ENCODE assay signal across 19 cellular contexts in the genomic region with DNA sequence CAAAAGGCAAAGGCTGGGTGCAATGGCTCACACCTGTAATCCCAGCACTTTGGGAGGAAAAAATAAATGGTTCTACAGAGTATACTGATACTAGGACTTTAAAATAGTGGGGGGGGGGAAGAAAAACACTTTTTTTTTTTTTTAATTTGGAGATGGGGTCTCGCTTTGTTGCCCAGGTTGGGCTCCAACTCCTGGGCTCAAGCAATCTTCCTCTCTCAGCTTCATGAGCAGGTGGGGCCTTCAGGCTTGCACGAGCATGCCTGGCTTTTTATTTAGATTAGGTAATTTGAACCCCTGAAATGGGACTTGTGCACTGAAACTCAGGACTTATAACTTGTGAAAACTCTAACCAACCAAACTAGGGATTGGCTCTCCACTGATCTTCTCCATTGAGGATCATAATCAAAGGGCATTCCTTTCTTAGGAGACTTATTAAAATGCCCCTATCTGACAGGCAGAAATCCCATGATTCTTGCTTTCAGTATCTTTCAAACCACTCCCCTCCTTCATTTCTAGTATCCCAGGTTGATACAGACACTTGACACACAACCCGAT. TPM values are rescaled to one million over a fixed set of nuclear protein-coding genes. Genes with fewer than 3 reads are reported as not detected.
A peak's percentile ranks its signal among the peaks of the same experiment; 100 is the strongest.
DNase-seq lines count a peak whose midpoint lies in the region; ATAC-seq and TF ChIP-seq lines count a peak whose summit lies in the region.
"Had no signal": no experiment of that assay in that cellular context is flagged by ENCODE, and none has a peak within 500 bp of the region (broad histone marks: within the 10 kb centered on the region; RNA-seq: fewer than 3 reads in every experiment).

No MANE protein-coding gene starts in this region.

- peak overlapping the region; percentile 3 to 70 for H3K27ac Mint-ChIP-seq in activated naive CD4-positive, alpha-beta T cell treated with anti-CD3 and anti-CD28 coated beads, Interleukin-2, amount 50 U/mL, for 72 hours
- no peak overlapping the region for H3K27ac Mint-ChIP-seq in activated naive CD4-positive, alpha-beta T cell treated with anti-CD3 and anti-CD28 coated beads, Interleukin-2, amount 10 ng/mL, durations not matched to agents 7 days and 5 days
- H3K27ac Mint-ChIP-seq in IgD-negative memory B cell (peak overlapping the region in 2 of 3 donors; percentile 28 to 32), progenitor cell of endocrine pancreas (peak overlapping the region; percentile 24)
- H3K27ac Mint-ChIP-seq in activated naive CD8-positive, alpha-beta T cell treated with anti-CD3 and anti-CD28 coated beads, Interleukin-2, amount 50 U/mL, for 24 hours: peak overlapping the region; percentile 59

- H3K4me1 Mint-ChIP-seq in activated naive CD4-positive, alpha-beta T cell treated with anti-CD3 and anti-CD28 coated beads, Interleukin-2, amount 10 ng/mL, durations not matched to agents 7 days and 5 days: peaks cover 43% of the 10 kb centered on the region
- H3K4me1 Mint-ChIP-seq in IgD-negative memory B cell: peaks cover 44 to 54% (median 47%) of the 10 kb centered on the region in 3 donors
- peaks cover 61% of the 10 kb centered on the region for H3K4me1 Mint-ChIP-seq in activated naive CD8-positive, alpha-beta T cell treated with anti-CD3 and anti-CD28 coated beads, Interleukin-2, amount 50 U/mL, for 24 hours
- peaks cover 31% of the 10 kb centered on the region for H3K4me1 Mint-ChIP-seq in progenitor cell of endocrine pancreas (ENCODE audit: low read depth)

- TF ChIP-seq CTCF in progenitor cell of endocrine pancreas (IDR thresholded peaks at IDR 0.05; ENCODE audit: unreplicated experiment): no peak

- H3K27me3 Mint-ChIP-seq in activated naive CD4-positive, alpha-beta T cell treated with anti-CD3 and anti-CD28 coated beads, Interleukin-2, amount 10 ng/mL, durations not matched to agents 7 days and 5 days: no peaks in the 10 kb centered on the region
- H3K27me3 Mint-ChIP-seq in IgD-negative memory B cell (no peaks in the 10 kb centered on the region), progenitor cell of endocrine pancreas (no peaks in the 10 kb centered on the region)
- no peaks in the 10 kb centered on the region for H3K27me3 Mint-ChIP-seq in activated naive CD8-positive, alpha-beta T cell treated with anti-CD3 and anti-CD28 coated beads, Interleukin-2, amount 50 U/mL, for 24 hours

- no peaks in the 10 kb centered on the region for H3K9me3 Mint-ChIP-seq in activated naive CD4-positive, alpha-beta T cell treated with anti-CD3 and anti-CD28 coated beads, Interleukin-2, amount 50 U/mL, for 72 hours
- no peaks in the 10 kb centered on the region for H3K9me3 Mint-ChIP-seq in activated naive CD4-positive, alpha-beta T cell treated with anti-CD3 and anti-CD28 coated beads, Interleukin-2, amount 10 ng/mL, durations not matched to agents 7 days and 5 days
- no peaks in the 10 kb centered on the region for H3K9me3 Mint-ChIP-seq in IgD-negative memory B cell
- no peaks in the 10 kb centered on the region for H3K9me3 Mint-ChIP-seq in activated naive CD8-positive, alpha-beta T cell treated with anti-CD3 and anti-CD28 coated beads, Interleukin-2, amount 50 U/mL, for 24 hours
- H3K9me3 Mint-ChIP-seq in progenitor cell of endocrine pancreas (ENCODE audit: low read depth): no peaks in the 10 kb centered on the region

- ATAC-seq in activated naive CD4-positive, alpha-beta T cell treated with anti-CD3 and anti-CD28 coated beads, Interleukin-2, amount 50 U/mL, for 72 hours: no peak
- ATAC-seq in activated naive CD8-positive, alpha-beta T cell treated with anti-CD3 and anti-CD28 coated beads, Interleukin-2, amount 50 U/mL, for 24 hours: no peak
- no peak for ATAC-seq in GM19397 (IDR thresholded peaks at IDR 0.05; ENCODE audit: unreplicated experiment)
- ATAC-seq: psoas muscle had no signal

- H3K4me3 Mint-ChIP-seq in activated naive CD4-positive, alpha-beta T cell treated with anti-CD3 and anti-CD28 coated beads, Interleukin-2, amount 10 ng/mL, durations not matched to agents 7 days and 5 days: no peak overlapping the region
- no peak overlapping the region for H3K4me3 Mint-ChIP-seq in IgD-negative memory B cell
- no peak overlapping the region for H3K4me3 Mint-ChIP-seq in activated naive CD8-positive, alpha-beta T cell treated with anti-CD3 and anti-CD28 coated beads, Interleukin-2, amount 50 U/mL, for 24 hours
- H3K4me3 Mint-ChIP-seq in progenitor cell of endocrine pancreas (ENCODE audit: low read depth): no peak overlapping the region

- CTCF ChIA-PET in activated naive CD4-positive, alpha-beta T cell treated with anti-CD3 and anti-CD28 coated beads, Interleukin-2, amount 10 ng/mL, durations not matched to agents 7 days and 5 days (lab: Charles Lee): no interaction called here

- no peak for DNase-seq in activated naive CD4-positive, alpha-beta T cell treated with anti-CD3 and anti-CD28 coated beads, Interleukin-2, amount 50 U/mL, for 72 hours (ENCODE audit: low spot score in 2 of 2)
- DNase-seq in activated naive CD4-positive, alpha-beta T cell treated with anti-CD3 and anti-CD28 coated beads, Interleukin-2, amount 10 ng/mL, durations not matched to agents 7 days and 5 days: no peak
- no peak for DNase-seq in activated naive CD8-positive, alpha-beta T cell treated with anti-CD3 and anti-CD28 coated beads, Interleukin-2, amount 50 U/mL, for 24 hours
- DNase-seq in progenitor cell of endocrine pancreas (ENCODE audit: low spot score, unreplicated experiment): no peak
- DNase-seq in activated CD4-positive, CD25-positive, alpha-beta regulatory T cell (lab: John Stamatoyannopoulos, UW): no peak
- DNase-seq in hippocampal formation (lab: John Stamatoyannopoulos, UW): no peak
- DNase-seq: activated CD8-positive, alpha-beta memory T cell treated with anti-CD3 and anti-CD28 coated beads for 24 hours; activated T-cell treated with anti-CD3 and anti-CD28 coated beads, Interleukin-2, amount 50 U/mL, for 1 hour; dorsolateral prefrontal cortex; GM23248; Karpas-422; NCI-H1694 treated with DMSO at 0.1 percent for 48 hours; NCI-H226; NCI-H748 treated with DMSO at 0.1 percent for 48 hours; psoas muscle; stimulated activated CD4-positive, alpha-beta T cell treated with anti-CD3 and anti-CD28 coated beads, Interleukin-15, amount 100 ng/mL, for 24 hours; transverse colon had no signal

- peaks cover 6 to 53% of the 10 kb centered on the region in 2 donors for H3K36me3 Mint-ChIP-seq in activated naive CD4-positive, alpha-beta T cell treated with anti-CD3 and anti-CD28 coated beads, Interleukin-2, amount 50 U/mL, for 72 hours
- H3K36me3 Mint-ChIP-seq in activated naive CD4-positive, alpha-beta T cell treated with anti-CD3 and anti-CD28 coated beads, Interleukin-2, amount 10 ng/mL, durations not matched to agents 7 days and 5 days: peaks cover 43% of the 10 kb centered on the region
- H3K36me3 Mint-ChIP-seq in IgD-negative memory B cell (no peaks in the 10 kb centered on the region), progenitor cell of endocrine pancreas (ENCODE audit: insufficient read depth) (peaks cover 12% of the 10 kb centered on the region)
- H3K36me3 Mint-ChIP-seq in activated naive CD8-positive, alpha-beta T cell treated with anti-CD3 and anti-CD28 coated beads, Interleukin-2, amount 50 U/mL, for 24 hours (ENCODE audit: low read depth): peaks cover 47% of the 10 kb centered on the region

RNA-seq across cellular contexts. Expression of a gene that starts 16.9 kb away (rescaled TPM):
- total RNA-seq in activated naive CD4-positive, alpha-beta T cell treated with anti-CD3 and anti-CD28 coated beads, Interleukin-2, amount 50 U/mL, for 72 hours: 100 to 1,000 TPM; 163 to 180 TPM
- 333 TPM for polyA plus RNA-seq in IgD-negative memory B cell
- 84.8 and 87.5 TPM in 2 replicates for total RNA-seq in progenitor cell of endocrine pancreas
